ENCODE assay signal across 8 cellular contexts in genomic region chr5:132063090-132063911, GRCh38. TPM values are rescaled to one million over a fixed set of nuclear protein-coding genes. Genes with fewer than 3 reads are reported as not detected.
DNase-seq lines count a peak whose midpoint lies in the region; ATAC-seq and TF ChIP-seq lines count a peak whose summit lies in the region.

No MANE protein-coding gene starts in this region.

- H3K27me3 Mint-ChIP-seq in activated T-helper 1 cell treated with anti-CD3 and anti-CD28 coated beads, Interleukin-12 subunit alpha, Interleukin-12 subunit beta, Interleukin-2, Interleukin-4 antibody, amounts not matched to agents 30 ng/mL and 10 ng/mL and 1 ng/mL, durations not matched to agents 14 hours and 24 hours and 36 hours (ENCODE audit: insufficient read depth) = peaks cover 3% of the 10 kb centered on the region

- no peak for TF ChIP-seq EP300 in tibial nerve (IDR thresholded peaks at IDR 0.05)

- H3K4me1 ChIP-seq in tibial nerve = no peaks in the 10 kb centered on the region

- peak; percentile 91 for TF ChIP-seq CTCF in AG10803 (conservative IDR thresholded peaks at IDR 0.05; ENCODE audit: low read length)
- TF ChIP-seq CTCF in foreskin fibroblast (IDR thresholded peaks at IDR 0.05; ENCODE audit: low read depth, low read length) = peak; percentile 97
- TF ChIP-seq CTCF in omental fat pad (IDR thresholded peaks at IDR 0.05) = peak in 2 of 3 donors; percentile 8 to 65
- TF ChIP-seq CTCF in tibial nerve (IDR thresholded peaks at IDR 0.05) = peak; percentile 78 to 95 (median 89)

- H3K9me3 ChIP-seq in tibial nerve = no peaks in the 10 kb centered on the region

- H3K27ac Mint-ChIP-seq in activated T-helper 1 cell treated with anti-CD3 and anti-CD28 coated beads, Interleukin-12 subunit alpha, Interleukin-12 subunit beta, Interleukin-2, Interleukin-4 antibody, amounts not matched to agents 30 ng/mL and 10 ng/mL and 1 ng/mL, durations not matched to agents 14 hours and 24 hours and 36 hours = peak overlapping the region; percentile 69

- no peak overlapping the region for H3K4me3 ChIP-seq in AG10803 (ENCODE audit: low read length)
- H3K4me3 ChIP-seq in foreskin fibroblast (ENCODE audit: low read depth in 1 of 2, low read length in 2 of 2) = no peak overlapping the region
- H3K4me3 ChIP-seq in tibial nerve = no peak overlapping the region

- 46 to 55% methylated on average over 9 of the region's 9 CpGs for WGBS in tibial nerve, 2 donors

- H3K27me3 ChIP-seq in tibial nerve = no peaks in the 10 kb centered on the region

- no peak overlapping the region for H3K4me3 Mint-ChIP-seq in activated T-helper 1 cell treated with anti-CD3 and anti-CD28 coated beads, Interleukin-12 subunit alpha, Interleukin-12 subunit beta, Interleukin-2, Interleukin-4 antibody, amounts not matched to agents 30 ng/mL and 10 ng/mL and 1 ng/mL, durations not matched to agents 14 hours and 24 hours and 36 hours

- no peak overlapping the region for H3K27ac ChIP-seq in tibial nerve

- TF ChIP-seq POLR2A in tibial nerve (IDR thresholded peaks at IDR 0.05) = no peak

- H3K9me3 Mint-ChIP-seq in activated T-helper 1 cell treated with anti-CD3 and anti-CD28 coated beads, Interleukin-12 subunit alpha, Interleukin-12 subunit beta, Interleukin-2, Interleukin-4 antibody, amounts not matched to agents 30 ng/mL and 10 ng/mL and 1 ng/mL, durations not matched to agents 14 hours and 24 hours and 36 hours = no peaks in the 10 kb centered on the region

- peak; percentile 68 for DNase-seq in AG10803 (ENCODE audit: low read depth)
- DNase-seq in RPMI7951 (ENCODE audit: low read depth) = peak; percentile 52
- DNase-seq in activated T-helper 1 cell treated with anti-CD3 and anti-CD28 coated beads, Interleukin-12 subunit alpha, Interleukin-12 subunit beta, Interleukin-2, Interleukin-4 antibody, amounts not matched to agents 30 ng/mL and 10 ng/mL and 1 ng/mL, durations not matched to agents 14 hours and 24 hours and 36 hours (ENCODE audit: low spot score) = peak; percentile 71
- peak; percentile 28 to 79 for DNase-seq in foreskin fibroblast
- peak; percentile 80 for DNase-seq in omental fat pad (ENCODE audit: low spot score)
- peak; percentile 58 to 85 for DNase-seq in tibial nerve (ENCODE audit: low spot score in 2 of 2)

- intact Hi-C loops in activated T-helper 1 cell treated with anti-CD3 and anti-CD28 coated beads, Interleukin-12 subunit alpha, Interleukin-12 subunit beta, Interleukin-2, Interleukin-4 antibody, amounts not matched to agents 30 ng/mL and 10 ng/mL and 1 ng/mL, durations not matched to agents 14 hours and 24 hours and 36 hours (cut with micrococcal nuclease) = loop anchor here (1.0 to 5.0 kb wide), 5 partner anchors 43 to 474 kb away; partner anchors contain the start of gene SLC22A5

- no peaks in the 10 kb centered on the region for H3K36me3 ChIP-seq in tibial nerve

- ATAC-seq in GM18519 (IDR thresholded peaks at IDR 0.05; ENCODE audit: low FRiP score, unreplicated experiment) = peak; percentile 44
- peak; percentile 66 for ATAC-seq in HG03342 (IDR thresholded peaks at IDR 0.05; ENCODE audit: unreplicated experiment)
- no peak for ATAC-seq in omental fat pad (ENCODE audit: low FRiP score)

- H3K4me1 Mint-ChIP-seq in activated T-helper 1 cell treated with anti-CD3 and anti-CD28 coated beads, Interleukin-12 subunit alpha, Interleukin-12 subunit beta, Interleukin-2, Interleukin-4 antibody, amounts not matched to agents 30 ng/mL and 10 ng/mL and 1 ng/mL, durations not matched to agents 14 hours and 24 hours and 36 hours (ENCODE audit: low read depth) = peaks cover 82% of the 10 kb centered on the region

- peaks cover 2% of the 10 kb centered on the region for H3K36me3 Mint-ChIP-seq in activated T-helper 1 cell treated with anti-CD3 and anti-CD28 coated beads, Interleukin-12 subunit alpha, Interleukin-12 subunit beta, Interleukin-2, Interleukin-4 antibody, amounts not matched to agents 30 ng/mL and 10 ng/mL and 1 ng/mL, durations not matched to agents 14 hours and 24 hours and 36 hours (ENCODE audit: low read depth)

RNA-seq across cellular contexts. Expression of gene IL3, which starts 2.8 kb away (rescaled TPM):
- not detected in 2 replicates for total RNA-seq in RPMI7951 (2014; rRNA removed; shearing (Covaris generic))
- 94.6 and 98.5 TPM in 2 replicates for total RNA-seq in activated T-helper 1 cell treated with anti-CD3 and anti-CD28 coated beads, Interleukin-12 subunit alpha, Interleukin-12 subunit beta, Interleukin-2, Interleukin-4 antibody, amounts not matched to agents 30 ng/mL and 10 ng/mL and 1 ng/mL, durations not matched to agents 14 hours and 24 hours and 36 hours
- total RNA-seq in omental fat pad (not detected), tibial nerve (not detected)

RNA-seq across cellular contexts. Expression of gene CSF2, which starts 10.3 kb away (rescaled TPM):
- 4.8 and 6.4 TPM in 2 replicates for total RNA-seq in RPMI7951 (2014; rRNA removed; shearing (Covaris generic))
- 1,648 and 1,678 TPM in 2 replicates for total RNA-seq in activated T-helper 1 cell treated with anti-CD3 and anti-CD28 coated beads, Interleukin-12 subunit alpha, Interleukin-12 subunit beta, Interleukin-2, Interleukin-4 antibody, amounts not matched to agents 30 ng/mL and 10 ng/mL and 1 ng/mL, durations not matched to agents 14 hours and 24 hours and 36 hours
- total RNA-seq in omental fat pad (not detected), tibial nerve (not detected)

RNA-seq across cellular contexts. Expression of gene ACSL6, which starts 51.8 kb away (rescaled TPM):
- total RNA-seq in RPMI7951 (2014; rRNA removed; shearing (Covaris generic)) = not detected in 2 replicates
- total RNA-seq in activated T-helper 1 cell treated with anti-CD3 and anti-CD28 coated beads, Interleukin-12 subunit alpha, Interleukin-12 subunit beta, Interleukin-2, Interleukin-4 antibody, amounts not matched to agents 30 ng/mL and 10 ng/mL and 1 ng/mL, durations not matched to agents 14 hours and 24 hours and 36 hours = 48.1 and 50.6 TPM in 2 replicates
- total RNA-seq in omental fat pad (1 to 10 TPM in 2 of 4 donors, under 1 TPM in 1, not detected in 1; 0.75 to 1.4 (median 1.0) TPM), tibial nerve (1 to 10 TPM in 1 of 4 donors, under 1 TPM in 3; 0.22 to 3.3 (median 0.81) TPM)

Comparison
In these comparisons a context has a peak if more than half of its experiments do, and no peak if none do; other contexts are left out.
1. CTCF ChIP-seq: peak in every context shown above with its lines; median percentile 97 in foreskin fibroblast; 91 in AG10803; 89 in tibial nerve; 36 in omental fat pad.
2. RNA of gene IL3, which starts 2.8 kb away (total RNA-seq): 94.6 to 98.5 TPM in activated T-helper 1 cell treated with anti-CD3 and anti-CD28 coated beads, Interleukin-12 subunit alpha, Interleukin-12 subunit beta, Interleukin-2, Interleukin-4 antibody, amounts not matched to agents 30 ng/mL and 10 ng/mL and 1 ng/mL, durations not matched to agents 14 hours and 24 hours and 36 hours; not detected in RPMI7951, not detected in omental fat pad and not detected in tibial nerve; every median in the first group is over 10 times any median in the second.
3. RNA of gene CSF2, which starts 10.3 kb away (total RNA-seq): 1,648 to 1,678 TPM in activated T-helper 1 cell treated with anti-CD3 and anti-CD28 coated beads, Interleukin-12 subunit alpha, Interleukin-12 subunit beta, Interleukin-2, Interleukin-4 antibody, amounts not matched to agents 30 ng/mL and 10 ng/mL and 1 ng/mL, durations not matched to agents 14 hours and 24 hours and 36 hours; 4.8 to 6.4 TPM in RPMI7951, not detected in omental fat pad and not detected in tibial nerve; every median in the first group is over 100 times any median in the second.
4. RNA of gene ACSL6, which starts 51.8 kb away (total RNA-seq): 48.1 to 50.6 TPM in activated T-helper 1 cell treated with anti-CD3 and anti-CD28 coated beads, Interleukin-12 subunit alpha, Interleukin-12 subunit beta, Interleukin-2, Interleukin-4 antibody, amounts not matched to agents 30 ng/mL and 10 ng/mL and 1 ng/mL, durations not matched to agents 14 hours and 24 hours and 36 hours; 0.75 to 1.4 TPM in omental fat pad, 0.22 to 3.3 TPM in tibial nerve and not detected in RPMI7951; every median in the first group is over 10 times any median in the second.
5. Peak in every context shown above with its lines, with median percentiles within 50 percentile points of each other: DNase-seq.